In the genomic region with DNA sequence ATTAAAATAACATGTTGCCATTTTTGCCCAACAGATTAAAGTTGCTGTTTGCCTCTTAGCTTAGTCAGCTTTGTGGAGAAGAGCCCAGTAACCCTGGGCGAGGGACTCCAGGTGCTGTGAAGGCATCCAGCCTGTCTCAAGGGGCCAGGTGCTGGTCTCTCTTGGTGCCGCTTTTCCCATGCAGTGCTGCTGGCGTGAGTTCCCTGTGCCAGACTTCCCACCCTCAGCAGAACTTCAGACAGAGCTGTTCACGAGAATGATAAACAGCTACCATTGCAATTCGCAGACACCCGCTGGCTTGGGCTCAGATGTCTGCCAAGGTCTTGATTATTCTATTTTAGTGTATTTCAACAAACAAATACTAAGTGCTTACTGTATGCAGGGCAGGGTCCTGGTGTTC, we compare ENCODE assay signal across 27 cellular contexts. TPM values are rescaled to one million over a fixed set of nuclear protein-coding genes. Genes with fewer than 3 reads are reported as not detected.
DNase-seq lines count a peak whose midpoint lies in the region; ATAC-seq, FAIRE-seq and TF ChIP-seq lines count a peak whose summit lies in the region.
"Had no signal": no experiment of that assay in that cellular context is flagged by ENCODE, and none has a peak within 500 bp of the region (broad histone marks: within the 10 kb centered on the region; RNA-seq: fewer than 3 reads in every experiment).

No MANE protein-coding gene starts in this region.

- H3K4me3 ChIP-seq in LNCaP clone FGC (ENCODE audit: low read depth, low read length) (no peak overlapping the region), K562 (no peak overlapping the region), testis (no peak overlapping the region), tibial nerve (no peak overlapping the region)
- H3K4me3 ChIP-seq: adrenal gland, hepatocyte, ovary, sigmoid colon, transverse colon had no signal

- CTCF ChIA-PET in K562 (lab: Yijun Ruan, JAX; ENCODE audit: low intra/inter-chr PET ratio), result no interaction called here

- H4K20me1 ChIP-seq in K562 (replicated peaks; ENCODE audit: control insufficient read depth, insufficient read depth, low read length), result no peaks in the 10 kb centered on the region

- TF ChIP-seq POLR2A in K562 (conservative IDR thresholded peaks at IDR 0.05), result no peak
- no peak for TF ChIP-seq POLR2A in testis (IDR thresholded peaks at IDR 0.05)
- no peak for TF ChIP-seq POLR2A in tibial nerve (IDR thresholded peaks at IDR 0.05)

- ATAC-seq in K562, result no peak; the same call in 2 of the 3 replicates
- ATAC-seq: natural killer cell, Panc1 had no signal

- intact Hi-C loops in K562 (cut with micrococcal nuclease), result no loop called here
- intact Hi-C loops in testis (cut with DNase I; ENCODE audit: low total_unique reads), result no loop called here

- no peak for TF ChIP-seq CTCF in LNCaP clone FGC (IDR thresholded peaks at IDR 0.05; ENCODE audit: control insufficient read depth, extremely low read depth, insufficient read depth)
- no peak for TF ChIP-seq CTCF in K562 (IDR thresholded peaks at IDR 0.05 in 2 of 3, conservative IDR thresholded peaks at IDR 0.05 in 1 of 3; ENCODE audit: insufficient read depth in 2 of 3, low read depth in 1 of 3, low read length in 3 of 3)
- TF ChIP-seq CTCF in testis (IDR thresholded peaks at IDR 0.05), result no peak
- TF ChIP-seq CTCF in tibial nerve (IDR thresholded peaks at IDR 0.05), result no peak

- H3K9me1 ChIP-seq in K562 (ENCODE audit: control insufficient read depth, insufficient read depth, low read length), result no peaks in the 10 kb centered on the region

- H3K79me2 ChIP-seq in K562 (ENCODE audit: control insufficient read depth, insufficient read depth, low read length), result peaks cover 27% of the 10 kb centered on the region

- DNase-seq in DMS 273 (lab: John Stamatoyannopoulos, UW; ENCODE audit: unreplicated experiment), result peak; percentile 58
- peak; percentile 31 for DNase-seq in LNCaP clone FGC (ENCODE audit: low read depth)
- no peak for DNase-seq in K562 (ENCODE audit: extremely low read depth in 1 of 4, low spot score in 3 of 4)
- peak; percentile 29 for DNase-seq in iPS-NIHi7 (ENCODE audit: extremely low spot score)
- no peak for DNase-seq in testis
- DNase-seq in stimulated activated CD4-positive, alpha-beta T cell treated with anti-CD3 and anti-CD28 coated beads, Interleukin-4, amount 100 ng/mL, for 4 hours, result no peak
- DNase-seq in tibial nerve (ENCODE audit: low spot score in 2 of 2), result no peak
- no peak for DNase-seq in G401 (ENCODE audit: low spot score)
- DNase-seq: activated CD4-positive, alpha-beta memory T cell treated with anti-CD3 and anti-CD28 coated beads for 36 hours; activated gamma-delta T cell treated with Interleukin-2 at 50 U/mL for 16 hours; adrenal gland; CD4-positive, CD25-positive, alpha-beta regulatory T cell; GF-D8; natural killer cell; NCI-H1436; NCI-H226; NK-92 treated with Interleukin-12 subunit alpha and Interleukin-12 subunit beta, amount 100 ng/mL, for 24 hours; ovary; sigmoid colon; stimulated activated naive CD4-positive, alpha-beta T cell; T-helper 2 cell; transverse colon; WERI-Rb-1 had no signal

- H3K9me3 ChIP-seq in K562 (replicated peaks; ENCODE audit: control insufficient read depth, insufficient read depth, low read depth, low read length), result no peaks in the 10 kb centered on the region
- no peaks in the 10 kb centered on the region for H3K9me3 ChIP-seq in testis
- no peaks in the 10 kb centered on the region for H3K9me3 ChIP-seq in tibial nerve
- H3K9me3 ChIP-seq: adrenal gland, ovary, sigmoid colon, transverse colon had no signal

- in situ Hi-C loops in K562 (cut with MboI) (no loop called here), G401 (cut with HindIII; ENCODE audit: low sequenced_read_pairs) (no loop called here)

- FAIRE-seq in K562 (lab: Jason Lieb, UNC), result no peak
- FAIRE-seq: endothelial cell of umbilical vein, HTR-8/SVneo had no signal

- POLR2A ChIA-PET in K562 (lab: Yijun Ruan, JAX), result interaction anchor here (1.7 kb wide), 1 partner anchor 84 kb away, joined by 4 read pairs; no protein-coding TSS in a partner anchor

- TF ChIP-seq EP300 in K562 (IDR thresholded peaks at IDR 0.05; ENCODE audit: low read length) (no peak), tibial nerve (IDR thresholded peaks at IDR 0.05) (no peak)

- H3K36me3 ChIP-seq in K562 (ENCODE audit: control insufficient read depth, insufficient read depth, low read length) (peaks cover 15% of the 10 kb centered on the region; the same call in 2 of the 3 replicates), testis (ENCODE audit: low read depth, missing control alignments) (no peaks in the 10 kb centered on the region), tibial nerve (no peaks in the 10 kb centered on the region)
- H3K36me3 ChIP-seq: adrenal gland, ovary, WERI-Rb-1 had no signal

- no peak for TF ChIP-seq RAD21 in K562 (CRISPR knock-in tag; conservative IDR thresholded peaks at IDR 0.05 in 1 of 2, IDR thresholded peaks at IDR 0.05 in 1 of 2)

- BruUV-seq in K562 (replicated peaks; lab: Mats Ljungman, UMichigan), result no TSS peak

- H3K4me1 ChIP-seq in K562 (replicated peaks in 1 of 2; ENCODE audit: control insufficient read depth in 2 of 2, insufficient read depth in 2 of 2, low read length in 2 of 2), result peaks cover 13 to 14% of the 10 kb centered on the region in 2 experiments
- peaks cover 12% of the 10 kb centered on the region for H3K4me1 ChIP-seq in testis
- peaks cover 0 to 15% (median 0%) of the 10 kb centered on the region in 4 donors for H3K4me1 ChIP-seq in tibial nerve

- WGBS in K562 (ENCODE audit: insufficient coverage, low coverage, missing lambda C conversion rate), result 70% methylated on average over 6 of the region's 6 CpGs
- WGBS in testis, 2 donors, result 80 to 88% methylated on average over 6 of the region's 6 CpGs
- WGBS in tibial nerve, 2 donors, result 86 to 93% methylated on average over 6 of the region's 6 CpGs

- H3K4me2 ChIP-seq in K562 (ENCODE audit: insufficient read depth, low read length), result no peak overlapping the region
- H3K4me2 ChIP-seq: hepatocyte had no signal

- H3K27me3 ChIP-seq in K562 (ENCODE audit: control insufficient read depth in 2 of 2, insufficient read depth in 2 of 2, low read length in 2 of 2), result no peaks in the 10 kb centered on the region
- H3K27me3 ChIP-seq in testis, result no peaks in the 10 kb centered on the region
- no peaks in the 10 kb centered on the region for H3K27me3 ChIP-seq in tibial nerve
- H3K27me3 ChIP-seq: adrenal gland, hepatocyte, ovary, sigmoid colon, transverse colon had no signal

- H2AFZ ChIP-seq in K562 (ENCODE audit: low read depth, low read length), result no peak overlapping the region
- H2AFZ ChIP-seq: hepatocyte had no signal

- no peak overlapping the region for H3K27ac ChIP-seq in K562 (ENCODE audit: extremely low read depth, low read depth, low read length)
- H3K27ac ChIP-seq in testis, result no peak overlapping the region
- H3K27ac ChIP-seq in tibial nerve, result no peak overlapping the region
- H3K27ac ChIP-seq: adrenal gland, hepatocyte, ovary, sigmoid colon, transverse colon, WERI-Rb-1 had no signal

- H3K9ac ChIP-seq in K562 (ENCODE audit: insufficient read depth in 1 of 2, low read depth in 2 of 2, low read length in 2 of 2), result peak overlapping the region in 1 of 2 experiments; percentile 81; a peak in 1 of 4 replicates

TF ChIP-seq in K562, 482 proteins besides CTCF, POLR2A, EP300 and RAD21:
- 0 out of 2 replicates have a peak, but pooled peaks have one; percentile 13 for TF ChIP-seq CXXC5 (CRISPR knock-in tag; IDR thresholded peaks at IDR 0.05)
- TF ChIP-seq ZNF263 (CRISPR knock-in tag; IDR thresholded peaks at IDR 0.05; ENCODE audit: borderline replicate concordance), result no peak

RNA-seq across cellular contexts. Expression of gene RNF217, which starts 57.6 kb away (rescaled TPM):
- total RNA-seq in K562 (2011; cell fraction: chromatin; rRNA removed; ENCODE audit: low replicate concordance), result 38.7 and 108 TPM in 2 replicates
- total RNA-seq in K562 (2011; cell fraction: nucleolus; rRNA removed), result 21.5 and 25.4 TPM in 2 replicates
- 49.3 and 95.0 TPM in 2 replicates for total RNA-seq in K562 (2011; cell fraction: nucleoplasm; rRNA removed)
- total RNA-seq in K562 (2014; rRNA removed) (11.8 and 13.8 TPM in 2 replicates), K562 (2014; rRNA removed; fragmentation: Illumina TruSeq; extraction: Trizol) (18.7 and 20.6 TPM in 2 replicates), K562 (2015; rRNA removed; fragmentation: Illumina TruSeq; extraction: Trizol) (14.4 TPM in 2 replicates), K562 (2021) (25.6 and 26.5 TPM in 2 replicates), testis (10 to 100 TPM; 33.3 to 48.0 TPM), tibial nerve (10 to 100 TPM; 26.7 to 40.2 (median 35.5) TPM)
- polyA plus RNA-seq in K562 (2011; rRNA removed) (20.3 and 25.0 TPM in 2 replicates), K562 (2014; fragmentation: Illumina TruSeq; extraction: Trizol) (10.9 and 12.0 TPM in 2 replicates), K562 (2014; fragmentation: Nextera tagmentation; extraction: Ambion mirVana) (1 to 10 TPM; 2.9 to 4.0 TPM), K562 (2014; rRNA removed) (6.4 and 9.6 TPM in 2 replicates), testis (ENCODE audit: insufficient read depth, low read depth, low replicate concordance) (25.1 TPM)
- 5.9 and 15.0 TPM in 2 replicates for polyA plus RNA-seq in K562 (2011; cell fraction: cytosol; rRNA removed)
- polyA plus RNA-seq in K562 (2011; cell fraction: nucleus; rRNA removed), result 58.9 and 61.8 TPM in 2 replicates
- polyA plus RNA-seq in K562 (2012), result 5.7 and 11.9 TPM in 2 replicates
- 77.9 and 82.9 TPM in 2 replicates for polyA minus RNA-seq in K562 (2011; rRNA and poly(A)+ RNA removed)
- polyA minus RNA-seq in K562 (2011; cell fraction: cytosol; rRNA and poly(A)+ RNA removed), result 30.2 and 36.7 TPM in 2 replicates
- 49.7 and 70.3 TPM in 2 replicates for polyA minus RNA-seq in K562 (2011; cell fraction: nucleus; rRNA and poly(A)+ RNA removed)
- total RNA-seq in G401 (2014; rRNA removed; shearing (Covaris generic)), result 8.2 and 22.8 TPM in 2 replicates
- polyA plus RNA-seq: CD4-positive, CD25-positive, alpha-beta regulatory T cell had no signal

Comparison
In these comparisons a context has a peak if more than half of its experiments do, and no peak if none do; other contexts are left out.
1. DNase-seq: peak in DMS 273 (single experiment), LNCaP clone FGC (single experiment) and iPS-NIHi7 (single experiment); none in K562 (0 of 4), testis (single experiment), stimulated activated CD4-positive, alpha-beta T cell treated with anti-CD3 and anti-CD28 coated beads, Interleukin-4, amount 100 ng/mL, for 4 hours (0 of 2), tibial nerve (0 of 2) and G401 (single experiment).